In genomic region chr7:6444516-6445269, GRCh38 we compare ENCODE assay signal across 1 cellular context.
TF ChIP-seq lines count a peak whose summit lies in the region.

No MANE protein-coding gene starts in this region.

TF ChIP-seq in SK-N-SH treated with all-trans-retinoic acid at 6 μM for 48 hours, 23 proteins besides CTCF, POLR2A, EP300 and RAD21 (continued from another document):
- no peak for TF ChIP-seq TSHZ2 (CRISPR knock-in tag; IDR thresholded peaks at IDR 0.05)
- TF ChIP-seq POU6F1 (CRISPR knock-in tag; IDR thresholded peaks at IDR 0.05; ENCODE audit: borderline replicate concordance, low read depth): no peak
- no peak for TF ChIP-seq CSRNP3 (CRISPR knock-in tag; IDR thresholded peaks at IDR 0.05)
- no peak for TF ChIP-seq TCF4 (CRISPR knock-in tag; IDR thresholded peaks at IDR 0.05; ENCODE audit: borderline replicate concordance)
